In the genomic region with DNA sequence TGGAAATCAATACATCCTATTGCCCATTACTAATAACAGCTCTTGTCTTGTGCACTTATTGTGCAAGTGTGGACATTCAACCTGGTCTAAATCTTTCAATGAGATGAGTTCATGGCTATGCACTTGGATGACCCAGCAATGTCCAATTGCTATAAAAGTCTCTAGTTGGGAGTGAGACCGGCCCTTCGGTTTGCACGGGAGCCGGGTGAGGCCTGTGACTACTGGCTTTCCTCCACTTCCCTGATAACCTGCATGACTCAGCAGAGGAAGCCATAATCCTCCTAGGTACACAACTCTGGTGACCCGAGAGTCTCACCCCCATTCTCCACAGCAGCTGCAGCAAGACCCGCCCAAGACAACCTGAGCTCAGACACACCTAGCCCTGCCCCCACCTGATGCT, we compare ENCODE assay signal across 29 cellular contexts.
"Had no signal": no experiment of that assay in that cellular context is flagged by ENCODE, and none has a peak within 500 bp of the region (broad histone marks: within the 10 kb centered on the region; RNA-seq: fewer than 3 reads in every experiment).

No MANE protein-coding gene starts in this region.

- H3K27ac Mint-ChIP-seq: activated B cell treated with CpG ODN at 0.5 μM for 24 hours; activated CD8-positive, alpha-beta T cell treated with anti-CD3 and anti-CD28 coated beads for 36 hours; activated naive CD8-positive, alpha-beta T cell; activated T-helper 17 cell treated with anti-CD3 and anti-CD28 coated beads, Interleukin-2, amount 50 U/mL, for 72 hours; effector memory CD8-positive, alpha-beta T cell; T-helper 17 cell; T-helper 2 cell treated with Interferon-gamma antibody and Interleukin-4, amounts not matched to agents 5 μg/mL and 100 μg/mL, for 36 hours had no signal

- DNase-seq: activated B cell treated with CpG ODN at 0.5 μM for 24 hours; activated CD4-positive, alpha-beta T cell treated with anti-CD3 and anti-CD28 coated beads for 48 hours; activated CD4-positive, alpha-beta T cell treated with anti-CD3 and anti-CD28 coated beads, Interleukin-2, amount 50 U/mL, for 1 hour; activated CD4-positive, alpha-beta T cell treated with anti-CD3 and anti-CD28 coated beads, Interleukin-2, amount 50 U/mL, for 48 hours; activated CD8-positive, alpha-beta memory T cell treated with anti-CD3 and anti-CD28 coated beads for 24 hours; activated CD8-positive, alpha-beta T cell treated with anti-CD3 and anti-CD28 coated beads for 36 hours; activated effector memory CD4-positive, alpha-beta T cell treated with Interleukin-2 at 50 U/mL for 16 hours; activated gamma-delta T cell treated with Interleukin-2 at 50 U/mL for 16 hours; activated naive CD4-positive, alpha-beta T cell treated with anti-CD3 and anti-CD28 coated beads, Interleukin-2, amount 50 U/mL, for 16 hours; activated naive CD4-positive, alpha-beta T cell treated with Interleukin-2 at 50 U/mL for 16 hours; activated T-cell treated with anti-CD3 and anti-CD28 coated beads, Interleukin-2, amount 50 U/mL, for 4 hours; amniotic stem cell; anterior cingulate cortex; brain microvascular endothelial cell; cortex of kidney; dermis blood vessel endothelial cell; effector CD4-positive, alpha-beta T cell; effector memory CD8-positive, alpha-beta T cell; foreskin fibroblast; T-helper 1 cell; T-helper 17 cell; T1000; WERI-Rb-1 had no signal

- H3K4me1 Mint-ChIP-seq: activated T-helper 17 cell treated with anti-CD3 and anti-CD28 coated beads, Interleukin-2, amount 50 U/mL, for 72 hours had no signal

- H3K36me3 ChIP-seq: brain microvascular endothelial cell, WERI-Rb-1 had no signal

- H3K27ac ChIP-seq: brain microvascular endothelial cell, epithelial cell of prostate, WERI-Rb-1 had no signal

- H3K27me3 ChIP-seq: brain microvascular endothelial cell had no signal

- ATAC-seq: activated CD4-positive, CD25-positive, alpha-beta regulatory T cell treated with anti-CD3 and anti-CD28 coated beads, Interleukin-2, amount 50 U/mL, for 24 hours; activated CD8-positive, alpha-beta T cell treated with anti-CD3 and anti-CD28 coated beads for 36 hours; activated T-cell treated with anti-CD3 and anti-CD28 coated beads, Interleukin-2, amount 50 U/mL, for 4 hours; activated T-helper 17 cell treated with anti-CD3 and anti-CD28 coated beads, Interleukin-2, amount 50 U/mL, for 72 hours; effector memory CD8-positive, alpha-beta T cell; T-helper 17 cell had no signal

- H3K4me3 Mint-ChIP-seq: activated B cell treated with CpG ODN at 0.5 μM for 24 hours; activated CD8-positive, alpha-beta T cell treated with anti-CD3 and anti-CD28 coated beads for 36 hours; activated naive CD8-positive, alpha-beta T cell; activated T-cell treated with anti-CD3 and anti-CD28 coated beads, Interleukin-2, amount 50 U/mL, for 4 hours; activated T-helper 17 cell treated with anti-CD3 and anti-CD28 coated beads, Interleukin-2, amount 50 U/mL, for 72 hours; central memory CD8-positive, alpha-beta T cell; effector memory CD8-positive, alpha-beta T cell; T-helper 17 cell; T-helper 2 cell treated with Interferon-gamma antibody and Interleukin-4, amounts not matched to agents 5 μg/mL and 100 μg/mL, for 36 hours had no signal

- H3K36me3 Mint-ChIP-seq: activated naive CD8-positive, alpha-beta T cell had no signal

- H3K9me3 Mint-ChIP-seq: activated B cell treated with CpG ODN at 0.5 μM for 24 hours; activated CD8-positive, alpha-beta T cell treated with anti-CD3 and anti-CD28 coated beads for 36 hours; activated T-cell treated with anti-CD3 and anti-CD28 coated beads, Interleukin-2, amount 50 U/mL, for 4 hours; activated T-helper 17 cell treated with anti-CD3 and anti-CD28 coated beads, Interleukin-2, amount 50 U/mL, for 72 hours; central memory CD8-positive, alpha-beta T cell; effector memory CD8-positive, alpha-beta T cell; T-helper 2 cell treated with Interferon-gamma antibody and Interleukin-4, amounts not matched to agents 5 μg/mL and 100 μg/mL, for 36 hours had no signal
